1 cellular context compared by ENCODE assay signal in genomic region chr6:106723419-106723818, GRCh38.
TF ChIP-seq lines count a peak whose summit lies in the region.

No MANE protein-coding gene starts in this region.

TF ChIP-seq in HepG2, 621 proteins besides CTCF, POLR2A, EP300 and RAD21 (continued from another document):
- peak; percentile 71 for TF ChIP-seq ZNF770 (CRISPR knock-in tag; IDR thresholded peaks at IDR 0.05)
